ENCODE assay signal across 17 cellular contexts in the genomic region with DNA sequence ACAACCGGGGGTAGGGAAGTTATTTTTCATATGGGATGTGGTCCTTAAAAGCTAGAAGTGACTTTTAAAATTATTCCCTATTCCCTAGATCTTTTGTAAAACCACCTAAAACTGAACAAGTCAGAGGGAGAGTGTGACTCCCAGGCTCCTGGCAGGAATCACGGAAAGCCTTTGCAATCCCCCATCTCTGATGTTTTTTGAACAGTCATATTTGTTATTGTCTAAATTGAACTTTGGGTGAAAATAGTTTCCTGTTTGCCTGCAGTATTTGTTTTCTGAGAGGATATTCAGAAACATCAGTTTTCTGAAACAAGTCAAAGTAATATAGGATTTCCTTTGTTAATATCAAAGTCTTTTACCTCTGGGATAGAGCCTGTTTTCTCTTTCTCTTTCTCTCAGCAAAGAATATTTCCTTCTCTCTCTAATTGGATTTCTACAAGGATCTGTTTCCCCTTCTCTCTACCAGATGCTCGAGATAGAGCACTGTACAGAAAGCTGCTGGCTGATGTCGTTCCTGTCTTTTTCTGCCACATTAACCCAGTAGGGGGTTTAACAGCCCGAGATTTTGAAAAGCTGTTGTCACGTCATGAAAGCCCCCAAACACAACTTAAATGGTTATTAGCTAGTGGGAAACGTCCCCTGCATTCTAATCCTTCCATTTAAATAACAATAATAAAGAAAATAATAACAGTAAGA.
"Had no signal": no experiment of that assay in that cellular context is flagged by ENCODE, and none has a peak within 500 bp of the region (broad histone marks: within the 10 kb centered on the region; RNA-seq: fewer than 3 reads in every experiment).

No MANE protein-coding gene starts in this region.

- H3K4me1 ChIP-seq: psoas muscle had no signal

- H3K4me3 ChIP-seq: gastrocnemius medialis, hepatocyte, psoas muscle, spleen, suprapubic skin, tibial artery had no signal

- H3K27ac ChIP-seq: gastrocnemius medialis, hepatocyte, parathyroid adenoma, psoas muscle, suprapubic skin, tibial artery, WERI-Rb-1 had no signal

- H3K36me3 Mint-ChIP-seq: mesothelial cell of epicardium; naive thymus-derived CD4-positive, alpha-beta T cell had no signal

- H3K27ac Mint-ChIP-seq: activated T-helper 17 cell treated with anti-CD3 and anti-CD28 coated beads, Interleukin-2, amount 50 U/mL, for 72 hours; mesothelial cell of epicardium had no signal

- H3K27me3 ChIP-seq: gastrocnemius medialis, hepatocyte, spleen, suprapubic skin, tibial artery had no signal

- H3K4me1 Mint-ChIP-seq: activated T-helper 17 cell treated with anti-CD3 and anti-CD28 coated beads, Interleukin-2, amount 50 U/mL, for 72 hours had no signal

- H3K4me3 Mint-ChIP-seq: activated T-cell treated with anti-CD3 and anti-CD28 coated beads, Interleukin-2, amount 50 U/mL, for 4 hours; activated T-helper 17 cell treated with anti-CD3 and anti-CD28 coated beads, Interleukin-2, amount 50 U/mL, for 72 hours; mesothelial cell of epicardium; naive thymus-derived CD4-positive, alpha-beta T cell had no signal

- DNase-seq: amniotic stem cell; central memory CD4-positive, alpha-beta T cell; effector CD4-positive, alpha-beta T cell; occipital lobe; spleen had no signal

- H3K36me3 ChIP-seq: gastrocnemius medialis, spleen, suprapubic skin, tibial artery, WERI-Rb-1 had no signal

- H3K9me3 Mint-ChIP-seq: activated T-cell treated with anti-CD3 and anti-CD28 coated beads, Interleukin-2, amount 50 U/mL, for 4 hours; activated T-helper 17 cell treated with anti-CD3 and anti-CD28 coated beads, Interleukin-2, amount 50 U/mL, for 72 hours; mesothelial cell of epicardium; naive thymus-derived CD4-positive, alpha-beta T cell; neural crest cell had no signal

- H3K9me3 ChIP-seq: gastrocnemius medialis, psoas muscle, spleen, suprapubic skin, tibial artery had no signal
